ENCODE assay signal across 22 cellular contexts in the genomic region with DNA sequence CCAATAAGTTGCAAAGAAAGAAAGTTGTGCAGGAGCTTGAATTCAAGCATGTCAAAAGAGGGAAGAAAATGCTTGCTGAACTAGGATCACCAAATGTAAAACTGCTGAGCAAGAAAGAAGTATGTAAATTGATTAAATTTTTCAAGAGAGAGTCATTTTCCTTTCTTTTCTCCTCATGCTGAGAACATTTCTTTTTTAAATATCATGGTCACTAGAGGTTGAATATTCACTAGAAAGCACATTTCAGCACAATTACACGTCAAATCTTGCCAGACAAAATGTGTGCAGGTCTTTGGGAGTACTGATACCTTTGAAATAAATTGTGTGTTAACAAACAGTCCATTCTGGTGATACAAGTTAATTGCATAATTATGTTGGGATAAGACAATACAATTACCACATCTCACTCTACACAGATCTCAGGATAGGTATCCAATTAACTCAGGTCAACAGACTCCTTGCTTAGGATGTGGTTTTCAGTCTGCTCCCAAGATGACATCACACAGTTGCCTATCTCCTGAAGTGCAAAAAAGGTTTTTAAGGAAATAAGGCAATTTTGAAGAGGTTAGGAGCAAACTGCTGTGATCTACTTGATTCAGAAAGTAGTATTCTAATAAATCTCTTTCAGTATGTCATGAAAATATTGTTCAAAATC.
DNase-seq lines count a peak whose midpoint lies in the region; ATAC-seq and TF ChIP-seq lines count a peak whose summit lies in the region.
"Had no signal": no experiment of that assay in that cellular context is flagged by ENCODE, and none has a peak within 500 bp of the region (broad histone marks: within the 10 kb centered on the region; RNA-seq: fewer than 3 reads in every experiment).

No MANE protein-coding gene starts in this region.

- H3K23ac ChIP-seq in H9 (ENCODE audit: insufficient read length, low read depth, low read length), result no peak overlapping the region

- H2BK20ac ChIP-seq in H9 (ENCODE audit: low read depth, low read length, poor library complexity, severe bottlenecking), result no peak overlapping the region

- no peak overlapping the region for H4K5ac ChIP-seq in H9 (ENCODE audit: insufficient read length, low read depth, low read length)

- no peak overlapping the region for H3K27ac ChIP-seq in H9 (ENCODE audit: insufficient read length, low read depth, low read length)
- H3K27ac ChIP-seq in substantia nigra (ENCODE audit: low read depth, low read length, poor library complexity, severe bottlenecking), result no peak overlapping the region
- H3K27ac ChIP-seq: A549, BLaER1, HL-60 had no signal

- no peak for TF ChIP-seq CTCF in H9 (conservative IDR thresholded peaks at IDR 0.05)

- H3K4me1 Mint-ChIP-seq in H9, result peaks cover 18 to 20% of the 10 kb centered on the region in 2 experiments
- H3K4me1 Mint-ChIP-seq: CD4-positive, alpha-beta memory T cell had no signal

- no peak overlapping the region for H3K4ac ChIP-seq in H9 (ENCODE audit: low read depth, low read length)

- H3K27me3 ChIP-seq in H9 (ENCODE audit: insufficient read depth, low read length), result no peaks in the 10 kb centered on the region
- H3K27me3 ChIP-seq: BLaER1 had no signal

- H4K8ac ChIP-seq in H9 (replicated peaks; ENCODE audit: insufficient read length, low read depth, low read length), result no peak overlapping the region

- H3K4me2 ChIP-seq in H9 (ENCODE audit: insufficient read depth, insufficient read length, low read length), result no peak overlapping the region
- H3K4me2 ChIP-seq: A549, BLaER1, SK-N-SH had no signal

- H3K18ac ChIP-seq in H9 (ENCODE audit: insufficient read length, low read depth, low read length), result no peak overlapping the region

- H3K9me3 ChIP-seq in H9 (ENCODE audit: control insufficient read depth, low read depth, low read length), result no peaks in the 10 kb centered on the region
- H3K9me3 ChIP-seq: A549, BLaER1, SK-N-SH had no signal

- WGBS in H9 (ENCODE audit: extremely low coverage, insufficient read length, low lambda C conversion rate), result no CpG with 5 or more reads among the region's 1 CpG

- no peak overlapping the region for H2BK5ac ChIP-seq in H9 (ENCODE audit: insufficient read length, low read length)

- H2BK120ac ChIP-seq in H9 (ENCODE audit: low read depth, low read length, poor library complexity, severe bottlenecking), result no peak overlapping the region

- H3K14ac ChIP-seq in H9 (ENCODE audit: insufficient read depth, low read length), result no peak overlapping the region

- no peak overlapping the region for H3K9ac ChIP-seq in H9 (ENCODE audit: extremely low read depth, insufficient read length, low read length)
- H3K9ac ChIP-seq: BLaER1, SK-N-SH had no signal

- no peak overlapping the region for H4K91ac ChIP-seq in H9 (ENCODE audit: insufficient read length, low read depth, low read length)

- H2BK15ac ChIP-seq in H9 (ENCODE audit: low read depth, low read length), result no peak overlapping the region

- H3T11ph ChIP-seq in H9 (ENCODE audit: low read length), result no peak overlapping the region

- H3K27ac Mint-ChIP-seq in H9, result peak overlapping the region in 2 of 3 experiments; percentile 28 to 34; a peak in 1 of 7 replicates
- H3K27ac Mint-ChIP-seq: CD4-positive, alpha-beta memory T cell; HFFc6 had no signal

- no peaks in the 10 kb centered on the region for H3K79me2 ChIP-seq in H9 (ENCODE audit: insufficient read depth, low read length)

- H3K79me1 ChIP-seq in H9 (ENCODE audit: insufficient read depth, low read depth, low read length, poor library complexity, severe bottlenecking), result no peaks in the 10 kb centered on the region

- H3K9me3 Mint-ChIP-seq in H9, result no peaks in the 10 kb centered on the region

- H3K23me2 ChIP-seq in H9 (ENCODE audit: insufficient read length, low read depth, low read length, poor library complexity, severe bottlenecking), result no peaks in the 10 kb centered on the region

- no peak overlapping the region for H3K4me3 Mint-ChIP-seq in H9
- H3K4me3 Mint-ChIP-seq: CD4-positive, alpha-beta memory T cell; HFFc6 had no signal

- H3K4me1 ChIP-seq in H9 (ENCODE audit: insufficient read depth, low read length), result no peaks in the 10 kb centered on the region; the same call in 1 of the 2 replicates
- H3K4me1 ChIP-seq: A549, BLaER1 had no signal

- H2BK12ac ChIP-seq in H9 (ENCODE audit: insufficient read length, low read depth, low read length), result no peak overlapping the region

- H3K56ac ChIP-seq in H9 (ENCODE audit: insufficient read length, low read depth, low read length), result no peak overlapping the region

- H2AK5ac ChIP-seq in H9 (ENCODE audit: insufficient read length, low read length), result no peak overlapping the region

- no peaks in the 10 kb centered on the region for H3K36me3 Mint-ChIP-seq in H9 (ENCODE audit: insufficient read depth in 1 of 3, low read depth in 3 of 3)
- H3K36me3 Mint-ChIP-seq: CD4-positive, alpha-beta memory T cell had no signal

- no peak for ATAC-seq in HG03439 (IDR thresholded peaks at IDR 0.05; ENCODE audit: unreplicated experiment)
- ATAC-seq in HG03342 (IDR thresholded peaks at IDR 0.05; ENCODE audit: unreplicated experiment), result no peak
- ATAC-seq: A549, GM12878 had no signal

- DNase-seq in A172 (ENCODE audit: low spot score) (peak; percentile 6), H9 (no peak), amniotic epithelial cell (ENCODE audit: low read depth) (peak; percentile 49), kidney tubule cell (ENCODE audit: low spot score) (peak; percentile 57), substantia nigra (lab: John Stamatoyannopoulos, UW) (no peak), NCI-H187 (lab: John Stamatoyannopoulos, UW) (no peak)
- DNase-seq: CD4-positive, alpha-beta memory T cell; DMS53; EL; HFFc6; NCI-H1694 treated with DMSO at 0.1 percent for 48 hours; NCI-H345; NCI-H524 treated with DMSO at 0.1 percent for 48 hours; OCI-M1; SHP77; SK-N-SH had no signal

- no peaks in the 10 kb centered on the region for H3K27me3 Mint-ChIP-seq in H9 (ENCODE audit: low read depth)
- H3K27me3 Mint-ChIP-seq: CD4-positive, alpha-beta memory T cell had no signal

- H2AFZ ChIP-seq in H9 (ENCODE audit: low read length), result no peak overlapping the region

- no peaks in the 10 kb centered on the region for H4K20me1 ChIP-seq in H9 (ENCODE audit: control insufficient read depth, insufficient read depth, insufficient read length)
- H4K20me1 ChIP-seq: BLaER1 had no signal

Comparison
In these comparisons a context has a peak if more than half of its experiments do, and no peak if none do; other contexts are left out.
1. DNase-seq: peak in A172 (single experiment), amniotic epithelial cell (single experiment) and kidney tubule cell (single experiment); none in H9 (single experiment), substantia nigra (0 of 49) and NCI-H187 (0 of 2).